In the genomic region with DNA sequence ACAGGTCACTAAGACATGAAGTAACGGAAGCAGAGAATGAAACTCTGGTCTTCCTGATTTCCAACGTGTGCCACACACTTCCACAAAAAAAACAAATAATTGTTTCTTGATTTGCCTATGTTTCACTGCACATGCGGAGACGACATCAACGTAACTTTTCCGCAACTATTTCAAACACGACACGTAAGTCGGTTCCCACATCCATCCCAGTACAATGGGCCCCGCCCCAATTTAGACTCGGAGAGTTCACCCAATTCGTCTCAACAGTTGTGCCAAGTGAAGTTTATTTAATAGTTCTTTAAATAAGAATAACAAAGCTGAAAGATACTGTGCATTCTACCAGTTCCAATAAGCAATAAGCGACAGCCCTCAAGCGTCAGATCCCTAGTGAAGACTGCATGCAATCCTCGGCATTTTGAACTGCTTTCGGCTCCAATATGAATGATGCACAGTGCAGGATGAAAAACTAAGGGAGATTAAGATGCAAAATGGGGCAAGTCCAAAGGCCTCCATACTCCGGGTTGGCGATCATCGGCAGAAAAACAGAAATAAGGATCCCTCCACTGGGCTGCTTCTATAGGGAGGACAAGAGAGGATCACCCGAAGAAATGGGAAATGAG, we compare ENCODE assay signal across 8 cellular contexts. TPM values are rescaled to one million over a fixed set of nuclear protein-coding genes. Genes with fewer than 3 reads are reported as not detected.
DNase-seq lines count a peak whose midpoint lies in the region; ATAC-seq, FAIRE-seq and TF ChIP-seq lines count a peak whose summit lies in the region.

No MANE protein-coding gene starts in this region.

- peaks cover 2% of the 10 kb centered on the region; the same call in 1 of the 2 replicates for H4K20me1 ChIP-seq in GM12878 (ENCODE audit: control insufficient read depth, insufficient read depth)

- H3K4me3 ChIP-seq in GM06990 (replicated peaks; ENCODE audit: low read depth, low read length) (peak overlapping the region; percentile 95), GM12878 (peak overlapping the region; percentile 78), kidney epithelial cell (ENCODE audit: low read depth, low read length) (peak overlapping the region; percentile 87)

- H3K79me2 ChIP-seq in GM12878 (ENCODE audit: control insufficient read depth, insufficient read depth, low read length) = peaks cover 40% of the 10 kb centered on the region

- in situ Hi-C loops in GM12878 (cut with MboI) = no loop called here

- peak overlapping the region; percentile 89 for H2AFZ ChIP-seq in GM12878 (ENCODE audit: control insufficient read depth, low read depth, low read length)

- peak overlapping the region; percentile 98 for H3K4me3 Mint-ChIP-seq in stimulated activated memory B cell treated with anti-CD40 and anti-IgM and Interleukin-4, amounts not matched to agents 10 μg/mL and 1 μg/mL and 100 μg/mL, for 72 hours

- peak overlapping the region; percentile 86 for H3K27ac ChIP-seq in GM12878 (ENCODE audit: control insufficient read depth, insufficient read depth)

- no peaks in the 10 kb centered on the region for H3K9me3 Mint-ChIP-seq in stimulated activated memory B cell treated with anti-CD40 and anti-IgM and Interleukin-4, amounts not matched to agents 10 μg/mL and 1 μg/mL and 100 μg/mL, for 72 hours

- BruUV-seq in GM12878 (replicated peaks; lab: Mats Ljungman, UMichigan) = TSS peak; percentile 87

- SMC1A ChIA-PET in GM12878 (lab: Charles Lee; ENCODE audit: uncharacterized antibody, unreplicated experiment) = interaction anchor here (1.2 to 1.5 kb wide), 3 partner anchors 8 to 182 kb away, joined by 3 to 4 read pairs (median 3); a partner anchor contains a TSS

- ATAC-seq in GM12878 (peak; percentile 5), HG03378 (IDR thresholded peaks at IDR 0.05; ENCODE audit: unreplicated experiment) (no peak)
- ATAC-seq in stimulated activated memory B cell treated with anti-CD40 and anti-IgM and Interleukin-4, amounts not matched to agents 10 μg/mL and 1 μg/mL and 100 μg/mL, for 72 hours = no peak

- peaks cover 3% of the 10 kb centered on the region for H3K36me3 ChIP-seq in GM06990 (ENCODE audit: control insufficient read depth, insufficient read depth, low read length)
- peaks cover under 1 to 15% of the 10 kb centered on the region in 2 experiments for H3K36me3 ChIP-seq in GM12878 (ENCODE audit: control insufficient read depth in 2 of 2, insufficient read depth in 2 of 2, low read length in 1 of 2)
- no peaks in the 10 kb centered on the region for H3K36me3 ChIP-seq in kidney epithelial cell (ENCODE audit: control insufficient read depth, insufficient read depth, low read length)

- RAD21 ChIA-PET in GM12878 (lab: Charles Lee; ENCODE audit: unreplicated experiment) = no interaction called here

- H3K4me2 ChIP-seq in GM12878 (ENCODE audit: control insufficient read depth, insufficient read depth) = peak overlapping the region; percentile 70

- H3K27ac Mint-ChIP-seq in stimulated activated memory B cell treated with anti-CD40 and anti-IgM and Interleukin-4, amounts not matched to agents 10 μg/mL and 1 μg/mL and 100 μg/mL, for 72 hours = peak overlapping the region; percentile 99

- peaks cover 3% of the 10 kb centered on the region; the same call in 1 of the 2 replicates for H3K4me1 ChIP-seq in GM12878 (ENCODE audit: control insufficient read depth, insufficient read depth, low read length)

- no peaks in the 10 kb centered on the region for H3K9me3 ChIP-seq in GM12878 (replicated peaks; ENCODE audit: control insufficient read depth, insufficient read depth, low read length)

- H3K4me1 Mint-ChIP-seq in stimulated activated memory B cell treated with anti-CD40 and anti-IgM and Interleukin-4, amounts not matched to agents 10 μg/mL and 1 μg/mL and 100 μg/mL, for 72 hours = peaks cover 20% of the 10 kb centered on the region

- no peak for TF ChIP-seq RAD21 in GM12878 (IDR thresholded peaks at IDR 0.05; ENCODE audit: insufficient read depth, low read depth, low read length)

- no peak for TF ChIP-seq POLR2A in GM12878 (IDR thresholded peaks at IDR 0.05; ENCODE audit: low read depth, low read length)

- TF ChIP-seq EP300 in GM12878 (IDR thresholded peaks at IDR 0.05; ENCODE audit: borderline replicate concordance in 1 of 2, control insufficient read depth in 1 of 2, low read depth in 2 of 2, low read length in 2 of 2) = no peak

- FAIRE-seq in GM12878 (lab: Jason Lieb, UNC) = no peak

- TF ChIP-seq CTCF in GM06990 (IDR thresholded peaks at IDR 0.05; ENCODE audit: insufficient read depth, low read length, poor library complexity, severe bottlenecking) (no peak), GM12878 (IDR thresholded peaks at IDR 0.05 in 2 of 3, conservative IDR thresholded peaks at IDR 0.05 in 1 of 3; ENCODE audit: control insufficient read depth in 2 of 3, extremely low read depth in 1 of 3, insufficient read depth in 1 of 3, low read depth in 3 of 3, low read length in 3 of 3) (no peak), kidney epithelial cell (IDR thresholded peaks at IDR 0.05; ENCODE audit: insufficient read depth, low read length, poor library complexity, severe bottlenecking) (no peak)

- H3K9ac ChIP-seq in GM12878 (ENCODE audit: control insufficient read depth, insufficient read depth, low read length) = peak overlapping the region; percentile 95

- peaks cover 17% of the 10 kb centered on the region for H3K36me3 Mint-ChIP-seq in stimulated activated memory B cell treated with anti-CD40 and anti-IgM and Interleukin-4, amounts not matched to agents 10 μg/mL and 1 μg/mL and 100 μg/mL, for 72 hours

- DNase-seq in A172 (ENCODE audit: low spot score) (peak; percentile 39), GM06990 (ENCODE audit: extremely low read depth, insufficient read length) (no peak), NCI-H460 (ENCODE audit: extremely low read depth, low read depth) (peak; percentile 28), GM12878 (ENCODE audit: low read depth, low spot score) (no peak), kidney epithelial cell (ENCODE audit: low read depth) (no peak), Kasumi-1 (lab: John Stamatoyannopoulos, UW) (no peak)

- intact Hi-C loops in GM12878 (cut with micrococcal nuclease; ENCODE audit: unreplicated experiment) = loop anchor here (5.0 to 10.0 kb wide), 2 partner anchors 125 to 193 kb away; no protein-coding TSS in a partner anchor

- H3K27me3 Mint-ChIP-seq in stimulated activated memory B cell treated with anti-CD40 and anti-IgM and Interleukin-4, amounts not matched to agents 10 μg/mL and 1 μg/mL and 100 μg/mL, for 72 hours = no peaks in the 10 kb centered on the region

- POLR2A ChIA-PET in GM12878 (lab: Charles Lee) = interaction anchor here (0.6 kb wide), 1 partner anchor 182 kb away, joined by 3 read pairs; no protein-coding TSS in a partner anchor

- H3K27me3 ChIP-seq in GM06990 (replicated peaks; ENCODE audit: control insufficient read depth, insufficient read depth, low read length) = no peaks in the 10 kb centered on the region
- no peaks in the 10 kb centered on the region for H3K27me3 ChIP-seq in GM12878 (replicated peaks in 1 of 2; ENCODE audit: control insufficient read depth in 2 of 2, insufficient read depth in 2 of 2, low read length in 1 of 2)
- H3K27me3 ChIP-seq in kidney epithelial cell (ENCODE audit: control insufficient read depth, insufficient read depth, low read length) = no peaks in the 10 kb centered on the region

- under 1% methylated on average over 20 of the region's 20 CpGs for WGBS in GM12878 (ENCODE audit: insufficient coverage, insufficient replicate concordance, low lambda C conversion rate, missing lambda C conversion rate)

- CTCF ChIA-PET in GM12878 (lab: Yijun Ruan, JAX) = no interaction called here

RNA-seq across cellular contexts. Expression of a gene that starts 0.7 kb away (rescaled TPM):
- 402 and 428 TPM in 2 replicates for total RNA-seq in A172 (2014; rRNA removed; shearing (Covaris generic))
- total RNA-seq in NCI-H460 (2014; rRNA removed; shearing (Covaris generic)) = 304 and 317 TPM in 2 replicates
- 223 and 270 TPM in 2 replicates for polyA plus RNA-seq in NCI-H460 (2014; cell fraction: nucleus; rRNA removed)
- 43.5 and 47.2 TPM in 2 replicates for total RNA-seq in GM12878 (2013; cell fraction: nucleolus; rRNA removed)
- total RNA-seq in GM12878 (2014; rRNA removed) (224 and 233 TPM in 2 replicates), GM12878 (2014; rRNA removed; fragmentation: Illumina TruSeq; extraction: Trizol) (241 TPM in 2 replicates), GM12878 (2021) (246 TPM in 2 replicates), kidney epithelial cell (156 and 158 TPM in 2 replicates)
- 108 TPM for polyA plus RNA-seq in GM12878 (2011; ENCODE audit: low read depth)
- polyA plus RNA-seq in GM12878 (2011; rRNA removed) (190 and 302 TPM in 2 replicates), GM12878 (2014; fragmentation: Illumina TruSeq; extraction: Trizol) (199 and 227 TPM in 2 replicates), GM12878 (2014; fragmentation: Nextera tagmentation; extraction: Ambion mirVana) (100 to 1,000 TPM in 1 of 2 experiments, 10 to 100 TPM in 1; 76.6 to 179 TPM), GM12878 (2014; rRNA removed) (179 and 192 TPM in 2 replicates), GM12878 (2016; fragmentation: Nextera tagmentation; extraction: Ambion mirVana) (100 to 1,000 TPM; 306 to 320 TPM)
- polyA plus RNA-seq in GM12878 (2011; cell fraction: cytosol; rRNA removed) = 103 and 116 TPM in 2 replicates
- polyA plus RNA-seq in GM12878 (2011; cell fraction: nucleus; rRNA removed) = 69.1 and 93.2 TPM in 2 replicates
- 148 and 149 TPM in 2 replicates for polyA plus RNA-seq in GM12878 (2012)
- 113 and 124 TPM in 2 replicates for polyA minus RNA-seq in GM12878 (2011; rRNA and poly(A)+ RNA removed)
- 76.3 and 96.6 TPM in 2 replicates for polyA minus RNA-seq in GM12878 (2011; cell fraction: cytosol; rRNA and poly(A)+ RNA removed)
- 36.1 and 52.0 TPM in 2 replicates for polyA minus RNA-seq in GM12878 (2011; cell fraction: nucleus; rRNA and poly(A)+ RNA removed)

RNA-seq across cellular contexts. Expression of a gene that starts 17.7 kb away (rescaled TPM):
- 45.9 and 50.7 TPM in 2 replicates for total RNA-seq in A172 (2014; rRNA removed; shearing (Covaris generic))
- total RNA-seq in NCI-H460 (2014; rRNA removed; shearing (Covaris generic)) = 26.9 and 29.1 TPM in 2 replicates
- polyA plus RNA-seq in NCI-H460 (2014; cell fraction: nucleus; rRNA removed) = 35.4 and 46.4 TPM in 2 replicates
- total RNA-seq in GM12878 (2013; cell fraction: nucleolus; rRNA removed) = 72.5 and 75.3 TPM in 2 replicates
- total RNA-seq in GM12878 (2014; rRNA removed) (39.7 and 42.8 TPM in 2 replicates), GM12878 (2014; rRNA removed; fragmentation: Illumina TruSeq; extraction: Trizol) (50.3 and 52.4 TPM in 2 replicates), GM12878 (2021) (40.8 and 48.2 TPM in 2 replicates), kidney epithelial cell (44.1 and 44.9 TPM in 2 replicates)
- 150 TPM for polyA plus RNA-seq in GM12878 (2011; ENCODE audit: low read depth)
- polyA plus RNA-seq in GM12878 (2011; rRNA removed) (53.3 and 54.9 TPM in 2 replicates), GM12878 (2014; fragmentation: Illumina TruSeq; extraction: Trizol) (50.2 and 51.0 TPM in 2 replicates), GM12878 (2014; fragmentation: Nextera tagmentation; extraction: Ambion mirVana) (100 to 1,000 TPM; 190 to 210 TPM), GM12878 (2014; rRNA removed) (45.9 and 54.1 TPM in 2 replicates), GM12878 (2016; fragmentation: Nextera tagmentation; extraction: Ambion mirVana) (10 to 100 TPM; 94.3 to 99.4 TPM)
- 40.1 and 42.1 TPM in 2 replicates for polyA plus RNA-seq in GM12878 (2011; cell fraction: cytosol; rRNA removed)
- 22.2 and 25.7 TPM in 2 replicates for polyA plus RNA-seq in GM12878 (2011; cell fraction: nucleus; rRNA removed)
- polyA plus RNA-seq in GM12878 (2012) = 50.4 and 85.0 TPM in 2 replicates
- 21.6 and 25.3 TPM in 2 replicates for polyA minus RNA-seq in GM12878 (2011; rRNA and poly(A)+ RNA removed)
- 9.1 and 10.6 TPM in 2 replicates for polyA minus RNA-seq in GM12878 (2011; cell fraction: cytosol; rRNA and poly(A)+ RNA removed)
- polyA minus RNA-seq in GM12878 (2011; cell fraction: nucleus; rRNA and poly(A)+ RNA removed) = 15.7 and 23.7 TPM in 2 replicates

RNA-seq across cellular contexts. Expression of a gene that starts 33.9 kb away (rescaled TPM):
- 4.0 and 4.5 TPM in 2 replicates for total RNA-seq in A172 (2014; rRNA removed; shearing (Covaris generic))
- total RNA-seq in NCI-H460 (2014; rRNA removed; shearing (Covaris generic)) = 6.5 and 8.4 TPM in 2 replicates
- polyA plus RNA-seq in NCI-H460 (2014; cell fraction: nucleus; rRNA removed) = 9.3 and 31.9 TPM in 2 replicates
- 21.5 and 21.9 TPM in 2 replicates for total RNA-seq in GM12878 (2013; cell fraction: nucleolus; rRNA removed)
- 5.8 and 7.5 TPM in 2 replicates for total RNA-seq in GM12878 (2014; rRNA removed)
- total RNA-seq in GM12878 (2014; rRNA removed; fragmentation: Illumina TruSeq; extraction: Trizol) = 11.9 and 13.5 TPM in 2 replicates
- 6.9 and 7.0 TPM in 2 replicates for total RNA-seq in GM12878 (2021)
- 2.6 TPM for polyA plus RNA-seq in GM12878 (2011; ENCODE audit: low read depth)
- polyA plus RNA-seq in GM12878 (2011; rRNA removed) = 2.2 and 3.3 TPM in 2 replicates
- 0.84 and 0.88 TPM in 2 replicates for polyA plus RNA-seq in GM12878 (2011; cell fraction: cytosol; rRNA removed)
- 1.1 and 2.2 TPM in 2 replicates for polyA plus RNA-seq in GM12878 (2011; cell fraction: nucleus; rRNA removed)
- polyA plus RNA-seq in GM12878 (2012) = 4.6 and 5.4 TPM in 2 replicates
- 12.2 and 18.4 TPM in 2 replicates for polyA plus RNA-seq in GM12878 (2014; fragmentation: Illumina TruSeq; extraction: Trizol)
- 1 to 10 TPM; 4.3 to 5.4 TPM for polyA plus RNA-seq in GM12878 (2014; fragmentation: Nextera tagmentation; extraction: Ambion mirVana)
- 9.7 and 10.7 TPM in 2 replicates for polyA plus RNA-seq in GM12878 (2014; rRNA removed)
- polyA plus RNA-seq in GM12878 (2016; fragmentation: Nextera tagmentation; extraction: Ambion mirVana) = 10 to 100 TPM; 10.2 to 10.6 TPM
- 1.1 and 1.6 TPM in 2 replicates for polyA minus RNA-seq in GM12878 (2011; rRNA and poly(A)+ RNA removed)
- polyA minus RNA-seq in GM12878 (2011; cell fraction: cytosol; rRNA and poly(A)+ RNA removed) = 0.42 and 1.1 TPM in 2 replicates
- polyA minus RNA-seq in GM12878 (2011; cell fraction: nucleus; rRNA and poly(A)+ RNA removed) = 0.86 and 1.2 TPM in 2 replicates
- 3.0 and 6.0 TPM in 2 replicates for total RNA-seq in kidney epithelial cell

Comparison
In these comparisons a context has a peak if more than half of its experiments do, and no peak if none do; other contexts are left out.
1. DNase-seq: peak in A172 (single experiment) and NCI-H460 (single experiment); none in GM06990 (single experiment), GM12878 (single experiment), kidney epithelial cell (single experiment) and Kasumi-1 (0 of 2).
2. Peak in every context shown above with its lines, with median percentiles within 50 percentile points of each other: H3K4me3 ChIP-seq.